In genomic region chr1:32071758-32072621, GRCh38 we compare ENCODE assay signal across 8 cellular contexts. TPM values are rescaled to one million over a fixed set of nuclear protein-coding genes. Genes with fewer than 3 reads are reported as not detected.
A peak's percentile ranks its signal among the peaks of the same experiment; 100 is the strongest.
DNase-seq lines count a peak whose midpoint lies in the region; ATAC-seq, FAIRE-seq and TF ChIP-seq lines count a peak whose summit lies in the region.

No MANE protein-coding gene starts in this region.

- H2AFZ ChIP-seq in keratinocyte (ENCODE audit: control insufficient read depth, low read length) = peak overlapping the region; percentile 92

- DNase-seq in EL (peak; percentile 66), adipocyte (ENCODE audit: low read depth) (peak; percentile 48), keratinocyte (ENCODE audit: low read depth, low spot score) (no peak), stromal cell of bone marrow (ENCODE audit: low read depth) (peak; percentile 43), frontal cortex (ENCODE audit: low spot score in 2 of 2) (no peak), left lobe of liver (ENCODE audit: low spot score) (no peak)

- H3K36me3 ChIP-seq in KOPT-K1 (ENCODE audit: insufficient read depth, low read length) (peaks cover 25% of the 10 kb centered on the region), adipocyte (ENCODE audit: control insufficient read depth, insufficient read depth, low read length, severe bottlenecking) (peaks cover 9% of the 10 kb centered on the region), keratinocyte (ENCODE audit: control insufficient read depth in 2 of 2, extremely low read depth in 1 of 2, insufficient read depth in 2 of 2, low read length in 2 of 2) (peaks cover 4 to 9% of the 10 kb centered on the region in 2 experiments)

- H3K9ac ChIP-seq in adipocyte (ENCODE audit: low read length) = peak overlapping the region; percentile 92
- H3K9ac ChIP-seq in keratinocyte (ENCODE audit: control insufficient read depth, extremely low read depth, insufficient read depth, low read length) = peak overlapping the region; percentile 75

- H3K4me1 ChIP-seq in adipocyte (ENCODE audit: control insufficient read depth, insufficient read depth, low read length) = peaks cover 35% of the 10 kb centered on the region
- peaks cover 23% of the 10 kb centered on the region for H3K4me1 ChIP-seq in keratinocyte (ENCODE audit: control insufficient read depth, extremely low read depth, insufficient read depth, low read length)

- FAIRE-seq in keratinocyte (lab: Jason Lieb, UNC) (no peak), frontal cortex (lab: Jason Lieb, UNC) (no peak)

- no peak for ATAC-seq in GM21360 (IDR thresholded peaks at IDR 0.05; ENCODE audit: unreplicated experiment)
- ATAC-seq in left lobe of liver = no peak

- H3K9me3 ChIP-seq in KOPT-K1 (ENCODE audit: insufficient read depth, low read length, poor library complexity, severe bottlenecking) (no peaks in the 10 kb centered on the region), adipocyte (ENCODE audit: control insufficient read depth, low read length) (no peaks in the 10 kb centered on the region), keratinocyte (ENCODE audit: control insufficient read depth, low read depth, low read length) (no peaks in the 10 kb centered on the region)

- dilution Hi-C loops in keratinocyte (cut with MboI; ENCODE audit: extremely low pct_ligation_motif_present, low sequenced_read_pairs) = no loop called here

- no peaks in the 10 kb centered on the region for H4K20me1 ChIP-seq in keratinocyte (ENCODE audit: control insufficient read depth, extremely low read depth, insufficient read depth, low read length)

- H3K27me3 ChIP-seq in adipocyte (replicated peaks; ENCODE audit: control insufficient read depth, insufficient read depth, low read length) (no peaks in the 10 kb centered on the region), keratinocyte (ENCODE audit: control insufficient read depth, extremely low read depth, insufficient read depth, low read length) (no peaks in the 10 kb centered on the region)

- no peak for TF ChIP-seq CTCF in keratinocyte (optimal IDR thresholded peaks at IDR 0.05 in 1 of 3, IDR thresholded peaks at IDR 0.05 in 1 of 3, conservative IDR thresholded peaks at IDR 0.05 in 1 of 3; ENCODE audit: extremely low read depth in 1 of 3, insufficient read depth in 2 of 3, low read length in 3 of 3)

- H3K27ac ChIP-seq in KOPT-K1 (ENCODE audit: low read depth, low read length, poor library complexity, severe bottlenecking) (peak overlapping the region; percentile 89), keratinocyte (ENCODE audit: control insufficient read depth, insufficient read depth, low read length) (peak overlapping the region; percentile 56)

- H3K79me2 ChIP-seq in keratinocyte (ENCODE audit: control insufficient read depth, insufficient read depth, low read length) = peaks cover 8% of the 10 kb centered on the region

- no peaks in the 10 kb centered on the region for H3K9me1 ChIP-seq in keratinocyte (ENCODE audit: control insufficient read depth, extremely low read depth, insufficient read depth, low read length)

- H3K4me2 ChIP-seq in keratinocyte (ENCODE audit: control insufficient read depth, extremely low read depth, insufficient read depth, low read depth, low read length) = peak overlapping the region; percentile 98

- peak overlapping the region; percentile 85 for H3K4me3 ChIP-seq in adipocyte (ENCODE audit: low read length)
- peak overlapping the region; percentile 75 to 80 (median 75) for H3K4me3 ChIP-seq in keratinocyte (ENCODE audit: control insufficient read depth in 2 of 3, extremely low read depth in 1 of 3, insufficient read depth in 2 of 3, low read depth in 1 of 3, low read length in 3 of 3)

RNA-seq across cellular contexts. Expression of gene TMEM39B, which starts 0.7 kb away (rescaled TPM):
- polyA plus RNA-seq in keratinocyte = 6.8 to 11.7 TPM (median 7.3 TPM) in 3 replicates
- polyA plus RNA-seq in keratinocyte (2011; ENCODE audit: low read depth) = 1.3 TPM
- 5.7 and 8.4 TPM in 2 replicates for polyA plus RNA-seq in keratinocyte (2011; cell fraction: cytosol; rRNA removed)
- polyA plus RNA-seq in keratinocyte (2011; cell fraction: nucleus; rRNA removed) = 12.8 and 13.9 TPM in 2 replicates
- polyA plus RNA-seq in keratinocyte (2012; ENCODE audit: low replicate concordance) = 6.4 and 12.3 TPM in 2 replicates
- 16.3 to 29.7 TPM (median 16.6 TPM) in 3 replicates for polyA minus RNA-seq in keratinocyte
- 11.7 TPM for polyA minus RNA-seq in keratinocyte (2011; cell fraction: cytosol; rRNA and poly(A)+ RNA removed)
- 6.9 and 9.2 TPM in 2 replicates for polyA minus RNA-seq in keratinocyte (2011; cell fraction: nucleus; rRNA and poly(A)+ RNA removed)
- total RNA-seq in frontal cortex (5.3 TPM), left lobe of liver (6.0 TPM)

RNA-seq across cellular contexts. Expression of gene KPNA6, which starts 35.9 kb away (rescaled TPM):
- polyA plus RNA-seq in keratinocyte = 34.6 to 43.1 TPM (median 42.6 TPM) in 3 replicates
- 18.0 TPM for polyA plus RNA-seq in keratinocyte (2011; ENCODE audit: low read depth)
- 26.1 and 43.6 TPM in 2 replicates for polyA plus RNA-seq in keratinocyte (2011; cell fraction: cytosol; rRNA removed)
- 49.7 and 51.4 TPM in 2 replicates for polyA plus RNA-seq in keratinocyte (2011; cell fraction: nucleus; rRNA removed)
- polyA plus RNA-seq in keratinocyte (2012; ENCODE audit: low replicate concordance) = 26.6 and 33.3 TPM in 2 replicates
- polyA minus RNA-seq in keratinocyte = 59.1 to 66.5 TPM (median 64.1 TPM) in 3 replicates
- 35.1 TPM for polyA minus RNA-seq in keratinocyte (2011; cell fraction: cytosol; rRNA and poly(A)+ RNA removed)
- polyA minus RNA-seq in keratinocyte (2011; cell fraction: nucleus; rRNA and poly(A)+ RNA removed) = 38.6 and 67.3 TPM in 2 replicates
- total RNA-seq in frontal cortex (21.2 TPM), left lobe of liver (32.2 TPM)

RNA-seq across cellular contexts. Expression of gene KHDRBS1, which starts 58.3 kb away (rescaled TPM):
- polyA plus RNA-seq in keratinocyte = 23.1 to 74.9 TPM (median 54.7 TPM) in 3 replicates
- 43.5 TPM for polyA plus RNA-seq in keratinocyte (2011; ENCODE audit: low read depth)
- 45.3 and 51.3 TPM in 2 replicates for polyA plus RNA-seq in keratinocyte (2011; cell fraction: cytosol; rRNA removed)
- 46.3 and 49.5 TPM in 2 replicates for polyA plus RNA-seq in keratinocyte (2011; cell fraction: nucleus; rRNA removed)
- polyA plus RNA-seq in keratinocyte (2012; ENCODE audit: low replicate concordance) = 63.3 and 111 TPM in 2 replicates
- polyA minus RNA-seq in keratinocyte = 20.2 to 89.6 TPM (median 38.8 TPM) in 3 replicates
- 33.8 TPM for polyA minus RNA-seq in keratinocyte (2011; cell fraction: cytosol; rRNA and poly(A)+ RNA removed)
- 18.8 and 30.8 TPM in 2 replicates for polyA minus RNA-seq in keratinocyte (2011; cell fraction: nucleus; rRNA and poly(A)+ RNA removed)
- total RNA-seq in frontal cortex (105 TPM), left lobe of liver (24.1 TPM)

Comparison
In these comparisons a context has a peak if more than half of its experiments do, and no peak if none do; other contexts are left out.
1. DNase-seq: peak in EL (single experiment), adipocyte (single experiment) and stromal cell of bone marrow (single experiment); none in keratinocyte (single experiment), frontal cortex (0 of 2) and left lobe of liver (single experiment).